ENCODE assay signal across 28 cellular contexts in the genomic region with DNA sequence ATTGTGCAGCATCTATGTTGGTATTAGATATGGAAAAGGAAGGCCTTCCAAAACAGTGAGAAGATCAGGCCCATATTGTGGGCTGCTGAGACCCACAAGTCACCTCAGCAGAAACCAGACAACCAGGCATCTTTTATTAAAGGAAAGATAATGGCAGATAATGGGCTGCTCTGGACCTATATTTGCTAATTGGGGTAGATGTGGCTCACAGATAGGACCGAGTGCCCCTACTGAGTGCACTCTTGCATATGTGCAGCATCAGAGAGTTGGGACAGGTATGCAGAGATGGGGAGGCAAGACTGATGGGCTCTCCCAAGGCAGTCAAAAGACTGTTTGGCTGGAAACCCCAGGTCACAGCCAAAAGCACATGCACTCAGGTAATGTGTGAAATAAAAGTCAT.
"Had no signal": no experiment of that assay in that cellular context is flagged by ENCODE, and none has a peak within 500 bp of the region (broad histone marks: within the 10 kb centered on the region; RNA-seq: fewer than 3 reads in every experiment).

No MANE protein-coding gene starts in this region.

- ATAC-seq: activated naive CD4-positive, alpha-beta T cell treated with anti-CD3 and anti-CD28 coated beads, Interleukin-2, amount 50 U/mL, for 72 hours; activated naive CD8-positive, alpha-beta T cell treated with anti-CD3 and anti-CD28 coated beads, Interleukin-2, amount 50 U/mL, for 24 hours; activated T-cell treated with anti-CD3 and anti-CD28 coated beads, Interleukin-2, amount 50 U/mL, for 4 hours; activated T-cell treated with anti-CD3 and anti-CD28 coated beads, Interleukin-2, amount 50 U/mL, for 72 hours; activated T-helper 17 cell treated with anti-CD3 and anti-CD28 coated beads, Interleukin-2, amount 50 U/mL, for 72 hours; body of pancreas had no signal

- DNase-seq: activated effector memory CD4-positive, alpha-beta T cell treated with anti-CD3 and anti-CD28 coated beads, Interleukin-2, amount 50 U/mL, for 16 hours; activated effector memory CD4-positive, alpha-beta T cell treated with Interleukin-2 at 50 U/mL for 16 hours; activated gamma-delta T cell; activated gamma-delta T cell treated with Interleukin-2 at 50 U/mL for 16 hours; activated naive CD4-positive, alpha-beta T cell; activated naive CD4-positive, alpha-beta T cell treated with anti-CD3 and anti-CD28 coated beads for 36 hours; activated naive CD4-positive, alpha-beta T cell treated with anti-CD3 and anti-CD28 coated beads, Interleukin-2, amount 10 ng/mL, durations not matched to agents 7 days and 5 days; activated naive CD4-positive, alpha-beta T cell treated with anti-CD3 and anti-CD28 coated beads, Interleukin-2, amount 50 U/mL, for 16 hours; activated naive CD4-positive, alpha-beta T cell treated with Interleukin-2 at 50 U/mL for 16 hours; activated naive CD8-positive, alpha-beta T cell treated with anti-CD3 and anti-CD28 coated beads for 36 hours; activated naive CD8-positive, alpha-beta T cell treated with anti-CD3 and anti-CD28 coated beads, Interleukin-2, amount 10 ng/mL, durations not matched to agents 7 days and 5 days; activated naive CD8-positive, alpha-beta T cell treated with anti-CD3 and anti-CD28 coated beads, Interleukin-2, amount 50 U/mL, for 24 hours; activated T-cell treated with anti-CD3 and anti-CD28 coated beads, Interleukin-2, amount 50 U/mL, for 24 hours; activated T-cell treated with anti-CD3 and anti-CD28 coated beads, Interleukin-2, amount 50 U/mL, for 4 hours; activated T-cell treated with anti-CD3 and anti-CD28 coated beads, Interleukin-2, amount 50 U/mL, for 48 hours; activated T-cell treated with anti-CD3 and anti-CD28 coated beads, Interleukin-2, amount 50 U/mL, for 72 hours; adrenal gland; amniotic stem cell; amygdala; anterior cingulate cortex; aorta; body of pancreas; brain microvascular endothelial cell; caudate nucleus; central memory CD4-positive, alpha-beta T cell; cerebellar nuclear complex had no signal
